ENCODE assay signal across 25 cellular contexts in genomic region chr1:96771847-96772246, GRCh38.
"Had no signal": no experiment of that assay in that cellular context is flagged by ENCODE, and none has a peak within 500 bp of the region (broad histone marks: within the 10 kb centered on the region; RNA-seq: fewer than 3 reads in every experiment).

No MANE protein-coding gene starts in this region.

- ATAC-seq: activated CD4-positive, alpha-beta T cell treated with anti-CD3 and anti-CD28 coated beads for 36 hours; activated CD8-positive, alpha-beta T cell treated with anti-CD3 and anti-CD28 coated beads for 36 hours; activated naive CD8-positive, alpha-beta T cell treated with anti-CD3 and anti-CD28 coated beads, Interleukin-2, amount 50 U/mL, for 24 hours; Panc1; Right ventricle myocardium inferior; T-cell had no signal

- H3K27me3 ChIP-seq: MG63 had no signal

- H3K27ac Mint-ChIP-seq: activated CD4-positive, alpha-beta T cell treated with anti-CD3 and anti-CD28 coated beads for 36 hours; activated CD8-positive, alpha-beta T cell treated with anti-CD3 and anti-CD28 coated beads for 36 hours; activated naive CD4-positive, alpha-beta T cell treated with anti-CD3 and anti-CD28 coated beads, Interleukin-2, amount 50 U/mL, for 24 hours; activated naive CD8-positive, alpha-beta T cell treated with anti-CD3 and anti-CD28 coated beads, Interleukin-2, amount 50 U/mL, for 24 hours; T-cell had no signal

- DNase-seq: activated CD4-positive, alpha-beta T cell treated with anti-CD3 and anti-CD28 coated beads for 36 hours; activated CD4-positive, alpha-beta T cell treated with anti-CD3 and anti-CD28 coated beads, Interleukin-2, amount 50 U/mL, for 1 hour; activated CD8-positive, alpha-beta memory T cell treated with anti-CD3 and anti-CD28 coated beads, Interleukin-2, amount 50 U/mL, for 4 hours; activated CD8-positive, alpha-beta T cell treated with anti-CD3 and anti-CD28 coated beads for 36 hours; activated naive CD8-positive, alpha-beta T cell treated with anti-CD3 and anti-CD28 coated beads, Interleukin-2, amount 50 U/mL, for 24 hours; central memory CD4-positive, alpha-beta T cell; KG1; MG63; MV-4-11; NCI-H1092 treated with DMSO at 0.1 percent for 48 hours; NCI-H1436; NCI-H1694 treated with DMSO at 0.1 percent for 48 hours; NCI-H2029 treated with DMSO at 0.1 percent for 48 hours; NCI-H510A treated with DMSO at 0.1 percent for 48 hours; NCI-H69; NK-92 treated with Interleukin-12 subunit alpha and Interleukin-12 subunit beta, amount 100 ng/mL, for 24 hours; OCI-M1; RPMI8226; T-cell; T-helper 2 cell; T1000 had no signal

- H3K9me3 ChIP-seq: MG63 had no signal

- H3K4me3 ChIP-seq: MG63, SK-N-MC had no signal

- H3K9me3 Mint-ChIP-seq: activated CD8-positive, alpha-beta T cell treated with anti-CD3 and anti-CD28 coated beads for 36 hours; activated naive CD4-positive, alpha-beta T cell treated with anti-CD3 and anti-CD28 coated beads, Interleukin-2, amount 50 U/mL, for 24 hours; activated naive CD8-positive, alpha-beta T cell treated with anti-CD3 and anti-CD28 coated beads, Interleukin-2, amount 50 U/mL, for 24 hours; T-cell had no signal

- H3K27ac ChIP-seq: SK-N-MC had no signal
